In genomic region chr4:129278868-129279267, GRCh38 we compare ENCODE assay signal across 27 cellular contexts.
"Had no signal": no experiment of that assay in that cellular context is flagged by ENCODE, and none has a peak within 500 bp of the region (broad histone marks: within the 10 kb centered on the region; RNA-seq: fewer than 3 reads in every experiment).

No MANE protein-coding gene starts in this region.

- H3K4me1 Mint-ChIP-seq: activated CD4-positive, alpha-beta T cell treated with anti-CD3 and anti-CD28 coated beads for 36 hours; activated CD8-positive, alpha-beta memory T cell treated with anti-CD3 and anti-CD28 coated beads, Interleukin-2, amount 10 ng/mL, durations not matched to agents 7 days and 5 days; naive thymus-derived CD4-positive, alpha-beta T cell; neural crest cell; stimulated activated memory B cell treated with anti-CD40 and anti-IgM and Interleukin-4, amounts not matched to agents 10 μg/mL and 1 μg/mL and 100 μg/mL, for 72 hours; stimulated activated naive CD8-positive, alpha-beta T cell treated with anti-CD3 and anti-CD28 coated beads, Interleukin-15, amount 100 ng/mL, for 72 hours had no signal

- H3K4me1 ChIP-seq: pancreas, psoas muscle, sigmoid colon had no signal

- H3K9me3 ChIP-seq: breast epithelium, pancreas, psoas muscle, sigmoid colon had no signal

- H3K36me3 Mint-ChIP-seq: activated CD8-positive, alpha-beta memory T cell treated with anti-CD3 and anti-CD28 coated beads, Interleukin-2, amount 10 ng/mL, durations not matched to agents 7 days and 5 days; activated naive CD4-positive, alpha-beta T cell treated with anti-CD3 and anti-CD28 coated beads, Interleukin-2, amount 50 U/mL, for 72 hours; naive thymus-derived CD4-positive, alpha-beta T cell; stimulated activated memory B cell treated with anti-CD40 and anti-IgM and Interleukin-4, amounts not matched to agents 10 μg/mL and 1 μg/mL and 100 μg/mL, for 72 hours; type B pancreatic cell had no signal

- DNase-seq: activated CD4-positive, alpha-beta T cell treated with anti-CD3 and anti-CD28 coated beads for 36 hours; activated CD4-positive, CD25-positive, alpha-beta regulatory T cell; activated CD8-positive, alpha-beta memory T cell treated with anti-CD3 and anti-CD28 coated beads, Interleukin-2, amount 10 ng/mL, durations not matched to agents 7 days and 5 days; activated CD8-positive, alpha-beta T cell treated with anti-CD3 and anti-CD28 coated beads, Interleukin-2, amount 10 ng/mL, durations not matched to agents 7 days and 5 days; activated naive CD4-positive, alpha-beta T cell; activated T-cell treated with anti-CD3 and anti-CD28 coated beads, Interleukin-2, amount 50 U/mL, for 72 hours; central memory CD4-positive, alpha-beta T cell; head of caudate nucleus; hippocampal formation; left cardiac atrium; mammary epithelial cell; naive thymus-derived CD4-positive, alpha-beta T cell; nucleus accumbens; pancreas; psoas muscle; sigmoid colon; stimulated activated CD4-positive, alpha-beta T cell treated with anti-CD3 and anti-CD28 coated beads, Interleukin-1b, Interleukin-23, amount 100 ng/mL, for 48 hours; stimulated activated CD4-positive, alpha-beta T cell treated with anti-CD3 and anti-CD28 coated beads, Interleukin-4, amount 100 ng/mL, for 4 hours; stimulated activated CD8-positive, alpha-beta memory T cell treated with anti-CD3 and anti-CD28 coated beads, Interleukin-4, amount 100 ng/mL, for 48 hours; stimulated activated naive CD8-positive, alpha-beta T cell treated with anti-CD3 and anti-CD28 coated beads, Interleukin-15, amount 100 ng/mL, for 72 hours; substantia nigra had no signal

- ATAC-seq: activated CD4-positive, alpha-beta T cell treated with anti-CD3 and anti-CD28 coated beads for 36 hours; activated CD8-positive, alpha-beta memory T cell treated with anti-CD3 and anti-CD28 coated beads, Interleukin-2, amount 10 ng/mL, durations not matched to agents 7 days and 5 days; activated CD8-positive, alpha-beta T cell treated with anti-CD3 and anti-CD28 coated beads, Interleukin-2, amount 10 ng/mL, durations not matched to agents 7 days and 5 days; activated naive CD4-positive, alpha-beta T cell treated with anti-CD3 and anti-CD28 coated beads, Interleukin-2, amount 50 U/mL, for 72 hours; activated T-cell treated with anti-CD3 and anti-CD28 coated beads, Interleukin-2, amount 50 U/mL, for 72 hours; left cardiac atrium; naive thymus-derived CD4-positive, alpha-beta T cell; pancreas; psoas muscle; stimulated activated memory B cell treated with anti-CD40 and anti-IgM and Interleukin-4, amounts not matched to agents 10 μg/mL and 1 μg/mL and 100 μg/mL, for 72 hours; stimulated activated naive CD8-positive, alpha-beta T cell treated with anti-CD3 and anti-CD28 coated beads, Interleukin-15, amount 100 ng/mL, for 72 hours had no signal

- H3K27ac ChIP-seq: breast epithelium, pancreas, psoas muscle, sigmoid colon had no signal

- H3K27ac Mint-ChIP-seq: activated CD4-positive, alpha-beta T cell treated with anti-CD3 and anti-CD28 coated beads for 36 hours; activated CD8-positive, alpha-beta memory T cell treated with anti-CD3 and anti-CD28 coated beads, Interleukin-2, amount 10 ng/mL, durations not matched to agents 7 days and 5 days; activated CD8-positive, alpha-beta T cell treated with anti-CD3 and anti-CD28 coated beads, Interleukin-2, amount 10 ng/mL, durations not matched to agents 7 days and 5 days; activated naive CD4-positive, alpha-beta T cell treated with anti-CD3 and anti-CD28 coated beads, Interleukin-2, amount 50 U/mL, for 72 hours; activated T-cell treated with anti-CD3 and anti-CD28 coated beads, Interleukin-2, amount 50 U/mL, for 72 hours; naive thymus-derived CD4-positive, alpha-beta T cell; stimulated activated memory B cell treated with anti-CD40 and anti-IgM and Interleukin-4, amounts not matched to agents 10 μg/mL and 1 μg/mL and 100 μg/mL, for 72 hours; stimulated activated naive CD8-positive, alpha-beta T cell treated with anti-CD3 and anti-CD28 coated beads, Interleukin-15, amount 100 ng/mL, for 72 hours; type B pancreatic cell had no signal

- H3K9me3 Mint-ChIP-seq: activated naive CD4-positive, alpha-beta T cell treated with anti-CD3 and anti-CD28 coated beads, Interleukin-2, amount 50 U/mL, for 72 hours; activated T-cell treated with anti-CD3 and anti-CD28 coated beads, Interleukin-2, amount 50 U/mL, for 72 hours; neural crest cell; stimulated activated memory B cell treated with anti-CD40 and anti-IgM and Interleukin-4, amounts not matched to agents 10 μg/mL and 1 μg/mL and 100 μg/mL, for 72 hours; stimulated activated naive CD8-positive, alpha-beta T cell treated with anti-CD3 and anti-CD28 coated beads, Interleukin-15, amount 100 ng/mL, for 72 hours; type B pancreatic cell had no signal

- H3K27me3 Mint-ChIP-seq: activated CD4-positive, alpha-beta T cell treated with anti-CD3 and anti-CD28 coated beads for 36 hours; stimulated activated memory B cell treated with anti-CD40 and anti-IgM and Interleukin-4, amounts not matched to agents 10 μg/mL and 1 μg/mL and 100 μg/mL, for 72 hours; stimulated activated naive CD8-positive, alpha-beta T cell treated with anti-CD3 and anti-CD28 coated beads, Interleukin-15, amount 100 ng/mL, for 72 hours had no signal

- H3K36me3 ChIP-seq: breast epithelium, pancreas, sigmoid colon had no signal

- H3K4me3 ChIP-seq: breast epithelium, pancreas, psoas muscle, sigmoid colon, smooth muscle cell had no signal

- H3K4me3 Mint-ChIP-seq: activated CD4-positive, alpha-beta T cell treated with anti-CD3 and anti-CD28 coated beads for 36 hours; activated CD8-positive, alpha-beta memory T cell treated with anti-CD3 and anti-CD28 coated beads, Interleukin-2, amount 10 ng/mL, durations not matched to agents 7 days and 5 days; activated CD8-positive, alpha-beta T cell treated with anti-CD3 and anti-CD28 coated beads, Interleukin-2, amount 10 ng/mL, durations not matched to agents 7 days and 5 days; activated T-cell treated with anti-CD3 and anti-CD28 coated beads, Interleukin-2, amount 50 U/mL, for 72 hours; naive thymus-derived CD4-positive, alpha-beta T cell; neural crest cell; stimulated activated memory B cell treated with anti-CD40 and anti-IgM and Interleukin-4, amounts not matched to agents 10 μg/mL and 1 μg/mL and 100 μg/mL, for 72 hours; stimulated activated naive CD8-positive, alpha-beta T cell treated with anti-CD3 and anti-CD28 coated beads, Interleukin-15, amount 100 ng/mL, for 72 hours; type B pancreatic cell had no signal

- H3K27me3 ChIP-seq: breast epithelium, pancreas, sigmoid colon had no signal
